ENCODE assay signal across 28 cellular contexts in genomic region chr2:2413525-2413924, GRCh38.
"Had no signal": no experiment of that assay in that cellular context is flagged by ENCODE, and none has a peak within 500 bp of the region (broad histone marks: within the 10 kb centered on the region; RNA-seq: fewer than 3 reads in every experiment).

No MANE protein-coding gene starts in this region.

- H3K4me2 ChIP-seq: neural progenitor cell, smooth muscle cell had no signal

- H3K9me3 ChIP-seq: ovary, psoas muscle, spleen, suprapubic skin, testis, tibial artery, upper lobe of right lung, uterus had no signal

- H3K27me3 ChIP-seq: neural progenitor cell, ovary, suprapubic skin, testis, tibial artery, transverse colon, upper lobe of right lung, uterus had no signal

- DNase-seq: natural killer cell; occipital lobe; ovary; posterior cingulate gyrus; psoas muscle; right cardiac atrium; spleen; stimulated activated CD4-positive, alpha-beta T cell treated with anti-CD3 and anti-CD28 coated beads, Interleukin-12 subunit alpha, Interleukin-12 subunit beta, amount 100 ng/mL, for 4 hours; stimulated activated CD4-positive, alpha-beta T cell treated with anti-CD3 and anti-CD28 coated beads, Interleukin-1b, Interleukin-23, amount 100 ng/mL, for 48 hours; stimulated activated CD4-positive, alpha-beta T cell treated with anti-CD3 and anti-CD28 coated beads, Interleukin-4, amount 100 ng/mL, for 1 hour; stimulated activated CD4-positive, alpha-beta T cell treated with anti-CD3 and anti-CD28 coated beads, Interleukin-4, amount 100 ng/mL, for 4 hours; stimulated activated CD8-positive, alpha-beta memory T cell treated with anti-CD3 and anti-CD28 coated beads, Interleukin-4, amount 100 ng/mL, for 48 hours; stimulated activated naive CD4-positive, alpha-beta T cell; stimulated activated naive CD8-positive, alpha-beta T cell treated with anti-CD3 and anti-CD28 coated beads, Interleukin-15, amount 100 ng/mL, for 72 hours; stimulated activated naive CD8-positive, alpha-beta T cell treated with anti-CD3 and anti-CD28 coated beads, Interleukin-15, Interleukin-2, amounts not matched to agents 100 U/mL and 50 U/mL, for 24 hours; substantia nigra; testis; tibial artery; transverse colon; upper lobe of right lung; uterus had no signal

- H3K27ac ChIP-seq: neural progenitor cell, ovary, parathyroid adenoma, psoas muscle, skin epidermis, spleen, suprapubic skin, testis, tibial artery, transverse colon, upper lobe of right lung, uterus had no signal

- H3K9ac ChIP-seq: neural progenitor cell, parathyroid adenoma had no signal

- H3K79me2 ChIP-seq: parathyroid adenoma had no signal

- H3K4me1 ChIP-seq: neural progenitor cell, parathyroid adenoma, psoas muscle, spleen, suprapubic skin, testis, tibial artery, transverse colon, upper lobe of right lung, uterus had no signal

- H3K4me3 ChIP-seq: neural progenitor cell, ovary, psoas muscle, skin epidermis, smooth muscle cell, spleen, suprapubic skin, testis, tibial artery, transverse colon, upper lobe of right lung, uterus had no signal

- H3K36me3 ChIP-seq: neural progenitor cell, ovary, spleen, suprapubic skin, tibial artery, transverse colon, upper lobe of right lung, uterus had no signal

- ATAC-seq: natural killer cell; psoas muscle; right cardiac atrium; sciatic nerve; stimulated activated memory B cell treated with anti-CD40 and anti-IgM and Interleukin-4, amounts not matched to agents 10 μg/mL and 1 μg/mL and 100 μg/mL, for 72 hours; stimulated activated naive CD8-positive, alpha-beta T cell treated with anti-CD3 and anti-CD28 coated beads, Interleukin-15, amount 100 ng/mL, for 72 hours; stimulated activated naive CD8-positive, alpha-beta T cell treated with anti-CD3 and anti-CD28 coated beads, Interleukin-15, Interleukin-2, amounts not matched to agents 100 U/mL and 50 U/mL, for 24 hours; upper lobe of right lung had no signal

- H2AFZ ChIP-seq: neural progenitor cell, parathyroid adenoma had no signal
